In the genomic region with DNA sequence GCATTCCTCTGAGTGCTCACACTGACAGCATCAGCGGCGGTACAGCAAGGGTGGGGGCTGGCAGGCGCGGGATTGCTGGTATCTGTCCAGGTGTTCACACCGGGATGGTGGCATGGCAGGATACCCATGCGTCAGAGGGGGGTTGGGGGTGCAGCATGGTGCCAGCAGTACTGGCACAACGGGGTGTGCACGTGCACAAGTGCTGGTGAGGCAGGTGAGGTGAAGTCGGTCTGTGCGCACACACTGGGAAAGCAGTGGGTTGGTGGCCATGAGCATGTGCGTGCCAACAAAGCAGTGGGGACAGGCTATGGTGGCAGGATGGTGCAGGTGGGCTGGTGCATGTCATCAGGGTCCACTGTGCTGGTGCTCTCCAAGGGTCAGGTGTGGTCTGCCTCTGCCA, we compare ENCODE assay signal across 35 cellular contexts.
"Had no signal": no experiment of that assay in that cellular context is flagged by ENCODE, and none has a peak within 500 bp of the region (broad histone marks: within the 10 kb centered on the region; RNA-seq: fewer than 3 reads in every experiment).

No MANE protein-coding gene starts in this region.

- H3K4me1 Mint-ChIP-seq: activated CD4-positive, alpha-beta memory T cell treated with anti-CD3 and anti-CD28 coated beads, Interleukin-2, amount 10 ng/mL, durations not matched to agents 7 days and 5 days; activated naive CD4-positive, alpha-beta T cell treated with anti-CD3 and anti-CD28 coated beads, Interleukin-2, amount 50 U/mL, for 24 hours; activated naive CD8-positive, alpha-beta T cell treated with anti-CD3 and anti-CD28 coated beads, Interleukin-2, amount 10 ng/mL, durations not matched to agents 7 days and 5 days; activated T-helper 17 cell treated with anti-CD3 and anti-CD28 coated beads, Interleukin-2, amount 50 U/mL, for 72 hours had no signal

- H3K27me3 ChIP-seq: body of pancreas, breast epithelium, MG63, Peyer's patch, SJCRH30 had no signal

- DNase-seq: activated CD4-positive, alpha-beta memory T cell treated with anti-CD3 and anti-CD28 coated beads, Interleukin-2, amount 10 ng/mL, durations not matched to agents 7 days and 5 days; activated CD4-positive, alpha-beta T cell treated with anti-CD3 and anti-CD28 coated beads for 1 hour; activated CD4-positive, alpha-beta T cell treated with anti-CD3 and anti-CD28 coated beads for 48 hours; activated CD4-positive, CD25-positive, alpha-beta regulatory T cell; activated effector memory CD4-positive, alpha-beta T cell treated with anti-CD3 and anti-CD28 coated beads, Interleukin-2, amount 50 U/mL, for 16 hours; activated naive CD4-positive, alpha-beta T cell; activated naive CD8-positive, alpha-beta T cell treated with anti-CD3 and anti-CD28 coated beads, Interleukin-2, amount 10 ng/mL, durations not matched to agents 7 days and 5 days; activated T-cell treated with anti-CD3 and anti-CD28 coated beads, Interleukin-2, amount 50 U/mL, for 1 hour; activated T-cell treated with anti-CD3 and anti-CD28 coated beads, Interleukin-2, amount 50 U/mL, for 72 hours; amygdala; body of pancreas; caudate nucleus; Kasumi-1; KG1; MG63; MV-4-11; NCI-H1092; NCI-H1436 treated with DMSO at 0.1 percent for 48 hours; NCI-H1694 treated with DMSO at 0.1 percent for 48 hours; NCI-H2029; NCI-H510A; NCI-H526; NCI-H748 treated with DMSO at 0.1 percent for 48 hours; NK-92 treated with Interleukin-12 subunit alpha and Interleukin-12 subunit beta, amount 100 ng/mL, for 24 hours; PC-3; SHP77; SJCRH30; T1000; WERI-Rb-1 had no signal

- H3K27me3 Mint-ChIP-seq: activated CD4-positive, alpha-beta memory T cell treated with anti-CD3 and anti-CD28 coated beads, Interleukin-2, amount 10 ng/mL, durations not matched to agents 7 days and 5 days; activated naive CD4-positive, alpha-beta T cell treated with anti-CD3 and anti-CD28 coated beads, Interleukin-2, amount 50 U/mL, for 24 hours; activated naive CD8-positive, alpha-beta T cell treated with anti-CD3 and anti-CD28 coated beads, Interleukin-2, amount 10 ng/mL, durations not matched to agents 7 days and 5 days; activated T-helper 17 cell treated with anti-CD3 and anti-CD28 coated beads, Interleukin-2, amount 50 U/mL, for 72 hours had no signal

- H3K9me3 ChIP-seq: body of pancreas, MG63, Peyer's patch, SJCRH30 had no signal

- H3K4me1 ChIP-seq: body of pancreas, breast epithelium, Peyer's patch, SJCRH30 had no signal

- H3K27ac ChIP-seq: body of pancreas, breast epithelium, Peyer's patch, SJCRH30, SK-N-MC, WERI-Rb-1 had no signal

- H3K36me3 Mint-ChIP-seq: activated naive CD4-positive, alpha-beta T cell treated with anti-CD3 and anti-CD28 coated beads, Interleukin-2, amount 50 U/mL, for 24 hours; activated naive CD8-positive, alpha-beta T cell treated with anti-CD3 and anti-CD28 coated beads, Interleukin-2, amount 10 ng/mL, durations not matched to agents 7 days and 5 days had no signal

- FAIRE-seq: astrocyte had no signal

- H3K36me3 ChIP-seq: breast epithelium, MG63, Peyer's patch, SJCRH30, WERI-Rb-1 had no signal

- H3K4me3 Mint-ChIP-seq: activated CD4-positive, alpha-beta memory T cell treated with anti-CD3 and anti-CD28 coated beads, Interleukin-2, amount 10 ng/mL, durations not matched to agents 7 days and 5 days; activated naive CD4-positive, alpha-beta T cell treated with anti-CD3 and anti-CD28 coated beads, Interleukin-2, amount 50 U/mL, for 24 hours; activated naive CD8-positive, alpha-beta T cell treated with anti-CD3 and anti-CD28 coated beads, Interleukin-2, amount 10 ng/mL, durations not matched to agents 7 days and 5 days; activated T-cell treated with anti-CD3 and anti-CD28 coated beads, Interleukin-2, amount 50 U/mL, for 72 hours; activated T-helper 17 cell treated with anti-CD3 and anti-CD28 coated beads, Interleukin-2, amount 50 U/mL, for 72 hours had no signal

- ATAC-seq: activated T-cell treated with anti-CD3 and anti-CD28 coated beads, Interleukin-2, amount 50 U/mL, for 72 hours; activated T-helper 17 cell treated with anti-CD3 and anti-CD28 coated beads, Interleukin-2, amount 50 U/mL, for 72 hours; body of pancreas; PC-3 had no signal

- H3K9me3 Mint-ChIP-seq: activated naive CD4-positive, alpha-beta T cell treated with anti-CD3 and anti-CD28 coated beads, Interleukin-2, amount 50 U/mL, for 24 hours had no signal

- H3K27ac Mint-ChIP-seq: activated CD4-positive, alpha-beta memory T cell treated with anti-CD3 and anti-CD28 coated beads, Interleukin-2, amount 10 ng/mL, durations not matched to agents 7 days and 5 days; activated naive CD4-positive, alpha-beta T cell treated with anti-CD3 and anti-CD28 coated beads, Interleukin-2, amount 50 U/mL, for 24 hours; activated naive CD8-positive, alpha-beta T cell treated with anti-CD3 and anti-CD28 coated beads, Interleukin-2, amount 10 ng/mL, durations not matched to agents 7 days and 5 days; activated T-cell treated with anti-CD3 and anti-CD28 coated beads, Interleukin-2, amount 50 U/mL, for 72 hours; activated T-helper 17 cell treated with anti-CD3 and anti-CD28 coated beads, Interleukin-2, amount 50 U/mL, for 72 hours had no signal

- H3K4me3 ChIP-seq: body of pancreas, breast epithelium, MG63, Peyer's patch, SJCRH30, SK-N-MC had no signal
